In genomic region chr3:112001516-112001915, GRCh38 we compare ENCODE assay signal across 1 cellular context.
TF ChIP-seq lines count a peak whose summit lies in the region.

No MANE protein-coding gene starts in this region.

TF ChIP-seq in IMR-90, 13 proteins besides CTCF, POLR2A, EP300 and RAD21 (continued from another document):
- TF ChIP-seq MAZ (IDR thresholded peaks at IDR 0.05; ENCODE audit: borderline replicate concordance, low read depth, low read length) (no peak), ELK1 (IDR thresholded peaks at IDR 0.05; ENCODE audit: borderline replicate concordance, low read depth, low read length) (no peak), RCOR1 (IDR thresholded peaks at IDR 0.05; ENCODE audit: insufficient replicate concordance, low read length) (no peak), CEBPB (IDR thresholded peaks at IDR 0.05; ENCODE audit: low read depth, low read length) (no peak), MAFK (IDR thresholded peaks at IDR 0.05; ENCODE audit: low read depth, low read length) (no peak), NFE2L2 (IDR thresholded peaks at IDR 0.05; ENCODE audit: low read depth, low read length) (no peak)
